ENCODE assay signal across 8 cellular contexts in the genomic region with DNA sequence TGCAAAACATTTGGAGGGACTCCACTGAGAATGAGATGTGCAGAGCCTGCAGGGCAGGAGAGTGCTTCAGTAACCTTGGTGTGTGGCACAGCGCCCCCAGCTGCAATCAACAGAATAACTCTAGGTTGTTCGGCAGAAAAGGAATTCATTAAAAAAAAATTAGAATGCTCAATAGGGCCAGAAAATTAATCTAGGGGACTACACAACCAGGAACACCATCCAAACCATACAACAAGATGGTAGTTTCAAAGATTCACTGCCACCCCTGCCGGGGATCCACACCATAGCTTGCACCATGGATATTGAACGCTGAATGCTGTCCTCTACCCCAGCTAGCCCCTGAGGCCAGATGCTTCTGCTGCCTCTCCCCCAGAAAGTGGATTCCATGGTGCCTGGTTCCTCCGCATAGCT. TPM values are rescaled to one million over a fixed set of nuclear protein-coding genes. Genes with fewer than 3 reads are reported as not detected.
A peak's percentile ranks its signal among the peaks of the same experiment; 100 is the strongest.
DNase-seq lines count a peak whose midpoint lies in the region; ATAC-seq and TF ChIP-seq lines count a peak whose summit lies in the region.

No MANE protein-coding gene starts in this region.

- no peaks in the 10 kb centered on the region for H3K9me3 Mint-ChIP-seq in Calu3 (ENCODE audit: low read depth, unreplicated experiment)
- no peaks in the 10 kb centered on the region for H3K9me3 Mint-ChIP-seq in activated CD4-positive, alpha-beta T cell treated with anti-CD3 and anti-CD28 coated beads, Interleukin-2, amount 10 ng/mL, durations not matched to agents 7 days and 5 days

- H3K27me3 Mint-ChIP-seq in Calu3 (ENCODE audit: unreplicated experiment) = peaks cover 13% of the 10 kb centered on the region
- peaks cover 3% of the 10 kb centered on the region for H3K27me3 Mint-ChIP-seq in activated CD4-positive, alpha-beta T cell treated with anti-CD3 and anti-CD28 coated beads, Interleukin-2, amount 10 ng/mL, durations not matched to agents 7 days and 5 days

- POLR2A ChIA-PET in activated CD4-positive, alpha-beta T cell treated with anti-CD3 and anti-CD28 coated beads, Interleukin-2, amount 10 ng/mL, durations not matched to agents 7 days and 5 days (lab: Charles Lee) = no interaction called here

- H3K27ac Mint-ChIP-seq in Calu3 (ENCODE audit: unreplicated experiment) = no peak overlapping the region
- no peak overlapping the region for H3K27ac Mint-ChIP-seq in activated CD4-positive, alpha-beta T cell treated with anti-CD3 and anti-CD28 coated beads, Interleukin-2, amount 10 ng/mL, durations not matched to agents 7 days and 5 days

- peak; percentile 83 for TF ChIP-seq CTCF in Calu3 (IDR thresholded peaks at IDR 0.05; ENCODE audit: unreplicated experiment)
- peak; percentile 59 for TF ChIP-seq CTCF in LNCAP (IDR thresholded peaks at IDR 0.05)

- no peaks in the 10 kb centered on the region for H3K36me3 Mint-ChIP-seq in Calu3 (ENCODE audit: insufficient read depth, unreplicated experiment)
- H3K36me3 Mint-ChIP-seq in activated CD4-positive, alpha-beta T cell treated with anti-CD3 and anti-CD28 coated beads, Interleukin-2, amount 10 ng/mL, durations not matched to agents 7 days and 5 days (ENCODE audit: low read depth) = peaks cover 4% of the 10 kb centered on the region

- peak; percentile 60 for DNase-seq in Calu3
- DNase-seq in activated CD4-positive, alpha-beta T cell treated with anti-CD3 and anti-CD28 coated beads, Interleukin-2, amount 10 ng/mL, durations not matched to agents 7 days and 5 days = peak; percentile 13
- DNase-seq in left ventricle myocardium superior = peak; percentile 41
- DNase-seq in stimulated activated CD8-positive, alpha-beta memory T cell treated with anti-CD3 and anti-CD28 coated beads, Interleukin-4, amount 100 ng/mL, for 48 hours = peak; percentile 53
- DNase-seq in epidermal melanocyte (ENCODE audit: insufficient read length, low spot score) = no peak

- intact Hi-C loops in Calu3 (cut with micrococcal nuclease; ENCODE audit: unreplicated experiment) = loop anchor here (1.0 to 5.0 kb wide), 3 partner anchors 216 to 672 kb away; no protein-coding TSS in a partner anchor
- intact Hi-C loops in left ventricle myocardium superior (cut with micrococcal nuclease) = no loop called here

- no peak overlapping the region for H3K4me3 Mint-ChIP-seq in Calu3 (ENCODE audit: low read depth, unreplicated experiment)
- no peak overlapping the region for H3K4me3 Mint-ChIP-seq in activated CD4-positive, alpha-beta T cell treated with anti-CD3 and anti-CD28 coated beads, Interleukin-2, amount 10 ng/mL, durations not matched to agents 7 days and 5 days

- CTCF ChIA-PET in Calu3 (lab: Charles Lee) = interaction anchor here (1.1 to 3.3 kb wide), 2 partner anchors 135 to 350 kb away, joined by 3 to 20 read pairs; no protein-coding TSS in a partner anchor
- CTCF ChIA-PET in activated CD4-positive, alpha-beta T cell treated with anti-CD3 and anti-CD28 coated beads, Interleukin-2, amount 10 ng/mL, durations not matched to agents 7 days and 5 days (lab: Charles Lee) = interaction anchor here (1.1 to 1.7 kb wide), 3 partner anchors 10 to 211 kb away, joined by 3 to 5 read pairs (median 4); no protein-coding TSS in a partner anchor

- BruUV-seq in Calu3 (replicated peaks; lab: Mats Ljungman, UMichigan) = no TSS peak

- ATAC-seq in GM19463 (IDR thresholded peaks at IDR 0.05; ENCODE audit: unreplicated experiment) = peak; percentile 52
- ATAC-seq in left ventricle myocardium superior = peak; percentile 32
- ATAC-seq in HG03457 (IDR thresholded peaks at IDR 0.05; ENCODE audit: unreplicated experiment) = no peak

- H3K4me1 Mint-ChIP-seq in Calu3 (ENCODE audit: low read depth, unreplicated experiment) = no peaks in the 10 kb centered on the region
- H3K4me1 Mint-ChIP-seq in activated CD4-positive, alpha-beta T cell treated with anti-CD3 and anti-CD28 coated beads, Interleukin-2, amount 10 ng/mL, durations not matched to agents 7 days and 5 days = peaks cover 10% of the 10 kb centered on the region

RNA-seq across cellular contexts. Expression of a gene that starts 50.1 kb away (rescaled TPM):
- total RNA-seq in Calu3 (2022) = 13.4 and 16.7 TPM in 2 replicates
- total RNA-seq in activated CD4-positive, alpha-beta T cell treated with anti-CD3 and anti-CD28 coated beads, Interleukin-2, amount 10 ng/mL, durations not matched to agents 7 days and 5 days = 10 to 100 TPM; 11.5 to 12.9 TPM
- 5.9 TPM for total RNA-seq in left ventricle myocardium superior
